ENCODE assay signal across 7 cellular contexts in the genomic region with DNA sequence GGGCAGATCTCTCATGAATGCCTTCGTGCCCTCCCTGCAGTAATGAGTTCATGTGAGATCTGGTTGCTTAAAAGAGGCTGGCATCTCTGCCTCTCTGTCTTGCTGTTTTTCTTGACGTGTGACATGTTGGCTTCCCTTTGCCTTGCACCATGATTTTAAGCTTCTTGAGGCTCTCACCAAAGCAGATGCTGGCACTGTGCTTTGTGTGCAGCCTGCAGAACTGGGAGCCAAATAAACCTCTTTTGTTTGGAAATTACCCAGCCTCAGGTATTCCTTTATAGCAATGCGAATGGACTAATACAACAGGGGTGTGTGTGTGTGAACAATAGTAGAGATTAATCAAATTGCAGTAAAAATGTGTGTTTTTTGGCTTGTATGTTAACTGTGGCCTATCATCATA.
"Had no signal": no experiment of that assay in that cellular context is flagged by ENCODE, and none has a peak within 500 bp of the region (broad histone marks: within the 10 kb centered on the region; RNA-seq: fewer than 3 reads in every experiment).

No MANE protein-coding gene starts in this region.

- H3K27me3 Mint-ChIP-seq: IgD-negative memory B cell had no signal

- H3K4me3 Mint-ChIP-seq: IgD-negative memory B cell had no signal

- H3K27ac ChIP-seq: HL-60 had no signal

- FAIRE-seq: HTR-8/SVneo, K562 had no signal

- DNase-seq: IMR-90, KBM-7, KG1 had no signal

- ATAC-seq: K562 had no signal

- H3K9me3 Mint-ChIP-seq: IgD-negative memory B cell had no signal

- H3K4me3 ChIP-seq: K562 had no signal
